1 cellular context compared by ENCODE assay signal in genomic region chr17:74785096-74785980, GRCh38.
TF ChIP-seq lines count a peak whose summit lies in the region.

No MANE protein-coding gene starts in this region.

TF ChIP-seq in GM23338, 12 proteins besides CTCF, POLR2A, EP300 and RAD21 (continued from another document):
- TF ChIP-seq ZNF462 (CRISPR knock-in tag; IDR thresholded peaks at IDR 0.05) (no peak), ETS1 (IDR thresholded peaks at IDR 0.05) (no peak), REST (IDR thresholded peaks at IDR 0.05; ENCODE audit: unreplicated experiment) (no peak)
